In genomic region chr1:206503591-206504362, GRCh38 we compare ENCODE assay signal across 8 cellular contexts. TPM values are rescaled to one million over a fixed set of nuclear protein-coding genes. Genes with fewer than 3 reads are reported as not detected.
DNase-seq lines count a peak whose midpoint lies in the region; ATAC-seq, FAIRE-seq and TF ChIP-seq lines count a peak whose summit lies in the region.

No MANE protein-coding gene starts in this region.

- H3K36me3 Mint-ChIP-seq in T-helper 1 cell treated with Interleukin-12 subunit alpha and Interleukin-12 subunit beta and Interleukin-4 antibody, amounts not matched to agents 30 μg/mL and 1 μg/mL, for 36 hours (ENCODE audit: low read depth), result peaks cover 14% of the 10 kb centered on the region

- no peak for TF ChIP-seq POLR2A in endothelial cell of umbilical vein (IDR thresholded peaks at IDR 0.05; ENCODE audit: low read depth, low read length)

- H3K4me1 Mint-ChIP-seq in T-helper 1 cell treated with Interleukin-12 subunit alpha and Interleukin-12 subunit beta and Interleukin-4 antibody, amounts not matched to agents 30 μg/mL and 1 μg/mL, for 36 hours (ENCODE audit: low read depth), result peaks cover 35% of the 10 kb centered on the region

- FAIRE-seq in endothelial cell of umbilical vein (lab: Jason Lieb, UNC), result peak; percentile 43

- intact Hi-C loops in A673 (cut with micrococcal nuclease; ENCODE audit: unreplicated experiment), result no loop called here
- intact Hi-C loops in endothelial cell of umbilical vein (cut with micrococcal nuclease), result loop anchor here (1.0 kb wide), 1 partner anchor 21 kb away; no protein-coding TSS in a partner anchor

- H3K9ac ChIP-seq in endothelial cell of umbilical vein (replicated peaks; ENCODE audit: extremely low read depth, insufficient read depth, low read length), result no peak overlapping the region

- H3K9me3 ChIP-seq in A673 (ENCODE audit: low read depth, low read length, poor library complexity, severe bottlenecking) (no peaks in the 10 kb centered on the region), endothelial cell of umbilical vein (replicated peaks; ENCODE audit: control insufficient read depth, insufficient read depth, low read length) (no peaks in the 10 kb centered on the region)

- no peaks in the 10 kb centered on the region for H4K20me1 ChIP-seq in endothelial cell of umbilical vein (replicated peaks; ENCODE audit: control insufficient read depth, extremely low read depth, insufficient read depth, low read length)

- H3K36me3 ChIP-seq in A673 (ENCODE audit: insufficient read depth, low read length, poor library complexity, severe bottlenecking) (no peaks in the 10 kb centered on the region), endothelial cell of umbilical vein (ENCODE audit: control insufficient read depth in 2 of 2, extremely low read depth in 1 of 2, insufficient read depth in 2 of 2, low read length in 2 of 2) (no peaks in the 10 kb centered on the region)

- no peak for TF ChIP-seq CTCF in A673 (conservative IDR thresholded peaks at IDR 0.05; ENCODE audit: low read depth, low read length)
- no peak for TF ChIP-seq CTCF in endothelial cell of umbilical vein (IDR thresholded peaks at IDR 0.05; ENCODE audit: extremely low read depth in 1 of 2, insufficient read depth in 1 of 2, low read depth in 1 of 2, low read length in 2 of 2)

- no peaks in the 10 kb centered on the region for H3K79me2 ChIP-seq in endothelial cell of umbilical vein (ENCODE audit: control insufficient read depth, insufficient read depth, low read length)

- peak overlapping the region; percentile 47 for H3K27ac Mint-ChIP-seq in T-helper 1 cell treated with Interleukin-12 subunit alpha and Interleukin-12 subunit beta and Interleukin-4 antibody, amounts not matched to agents 30 μg/mL and 1 μg/mL, for 36 hours

- H2AFZ ChIP-seq in endothelial cell of umbilical vein (ENCODE audit: low read depth, low read length), result no peak overlapping the region

- no peak overlapping the region for H3K4me2 ChIP-seq in endothelial cell of umbilical vein (ENCODE audit: insufficient read depth, low read length)

- ATAC-seq in GM18517 (IDR thresholded peaks at IDR 0.05; ENCODE audit: unreplicated experiment) (peak; percentile 71), HG03135 (IDR thresholded peaks at IDR 0.05; ENCODE audit: unreplicated experiment) (peak; percentile 48), GM19397 (IDR thresholded peaks at IDR 0.05; ENCODE audit: unreplicated experiment) (no peak)

- H3K27ac ChIP-seq in A673 (ENCODE audit: low read depth, low read length, poor library complexity, severe bottlenecking) (no peak overlapping the region), endothelial cell of umbilical vein (ENCODE audit: insufficient read depth, low read depth, low read length) (no peak overlapping the region)

- peaks cover 39% of the 10 kb centered on the region for H3K27me3 ChIP-seq in A673 (replicated peaks; ENCODE audit: insufficient read depth, low read depth, low read length, poor library complexity)
- peaks cover 50 to 54% of the 10 kb centered on the region in 2 experiments for H3K27me3 ChIP-seq in endothelial cell of umbilical vein (ENCODE audit: control insufficient read depth in 2 of 2, insufficient read depth in 2 of 2, low read length in 2 of 2)

- H3K4me3 ChIP-seq in A673 (ENCODE audit: low read depth, low read length, poor library complexity, severe bottlenecking) (no peak overlapping the region), endothelial cell of umbilical vein (replicated peaks in 1 of 3; ENCODE audit: insufficient read depth in 1 of 3, low read depth in 1 of 3, low read length in 3 of 3) (no peak overlapping the region), skeletal muscle cell (ENCODE audit: low read depth, low read length) (no peak overlapping the region)

- BruUV-seq in A673 (replicated peaks; lab: Mats Ljungman, UMichigan) (no TSS peak), endothelial cell of umbilical vein (replicated peaks; lab: Mats Ljungman, UMichigan) (no TSS peak)

- POLR2A ChIA-PET in A673 (lab: Charles Lee; ENCODE audit: low non-redundant PET) (no interaction called here), endothelial cell of umbilical vein (lab: Charles Lee) (no interaction called here)

- H3K4me1 ChIP-seq in A673 (ENCODE audit: insufficient read depth, low read length, poor library complexity, severe bottlenecking) (peaks cover 8% of the 10 kb centered on the region), endothelial cell of umbilical vein (ENCODE audit: control insufficient read depth, extremely low read depth, insufficient read depth, low read length) (no peaks in the 10 kb centered on the region)

- peak; percentile 58 for DNase-seq in A673 (ENCODE audit: low spot score)
- DNase-seq in endothelial cell of umbilical vein (ENCODE audit: low read depth, low spot score), result peak; percentile 29
- DNase-seq in skeletal muscle cell (ENCODE audit: low read depth), result peak; percentile 96
- DNase-seq in HuH-7 (ENCODE audit: low spot score), result no peak

- no peaks in the 10 kb centered on the region for H3K9me3 Mint-ChIP-seq in T-helper 1 cell treated with Interleukin-12 subunit alpha and Interleukin-12 subunit beta and Interleukin-4 antibody, amounts not matched to agents 30 μg/mL and 1 μg/mL, for 36 hours

- no peak overlapping the region for H3K4me3 Mint-ChIP-seq in T-helper 1 cell treated with Interleukin-12 subunit alpha and Interleukin-12 subunit beta and Interleukin-4 antibody, amounts not matched to agents 30 μg/mL and 1 μg/mL, for 36 hours

- CTCF ChIA-PET in A673 (lab: Charles Lee) (no interaction called here), endothelial cell of umbilical vein (lab: Charles Lee) (interaction anchor here (0.7 to 2.1 kb wide), 6 partner anchors 8 to 80 kb away, joined by 3 to 18 read pairs (median 4); no protein-coding TSS in a partner anchor)

- dilution Hi-C loops in endothelial cell of umbilical vein (cut with MboI; ENCODE audit: extremely low pct_ligation_motif_present, low sequenced_read_pairs), result no loop called here

- H3K27me3 Mint-ChIP-seq in T-helper 1 cell treated with Interleukin-12 subunit alpha and Interleukin-12 subunit beta and Interleukin-4 antibody, amounts not matched to agents 30 μg/mL and 1 μg/mL, for 36 hours (ENCODE audit: low read depth), result peaks cover 10% of the 10 kb centered on the region

- no peaks in the 10 kb centered on the region for H3K9me1 ChIP-seq in endothelial cell of umbilical vein (replicated peaks; ENCODE audit: control insufficient read depth, extremely low read depth, insufficient read depth, low read length)

TF ChIP-seq in endothelial cell of umbilical vein, 7 proteins besides CTCF, POLR2A, EP300 and RAD21:
- TF ChIP-seq FOS (IDR thresholded peaks at IDR 0.05; ENCODE audit: borderline replicate concordance, insufficient read depth, low read length), result no peak
- peak; percentile 5 for TF ChIP-seq JUN (IDR thresholded peaks at IDR 0.05; ENCODE audit: borderline replicate concordance, insufficient read depth, insufficient read length, low read depth)

RNA-seq across cellular contexts. Expression of gene RASSF5, which starts 3.6 kb away (rescaled TPM):
- total RNA-seq in A673 (2021), result 0.75 and 1.3 TPM in 2 replicates
- total RNA-seq in endothelial cell of umbilical vein, result 0.44 and 0.60 TPM in 2 replicates
- polyA plus RNA-seq in endothelial cell of umbilical vein, result 0.19 and 0.23 TPM in 2 replicates
- 0.30 and 0.36 TPM in 2 replicates for polyA plus RNA-seq in endothelial cell of umbilical vein (2011; cell fraction: cytosol; rRNA removed)
- 0.59 and 0.88 TPM in 2 replicates for polyA plus RNA-seq in endothelial cell of umbilical vein (2011; cell fraction: nucleus; rRNA removed)
- polyA plus RNA-seq in endothelial cell of umbilical vein (2012), result 0.29 and 0.44 TPM in 2 replicates
- polyA minus RNA-seq in endothelial cell of umbilical vein, result 1.3 and 3.1 TPM in 2 replicates
- polyA minus RNA-seq in endothelial cell of umbilical vein (2011; cell fraction: cytosol; rRNA and poly(A)+ RNA removed), result 8.6 TPM
- polyA minus RNA-seq in endothelial cell of umbilical vein (2011; cell fraction: nucleus; rRNA and poly(A)+ RNA removed), result 0.29 and 0.53 TPM in 2 replicates

RNA-seq across cellular contexts. Expression of gene IKBKE, which starts 33.5 kb away (rescaled TPM):
- 2.3 and 2.9 TPM in 2 replicates for total RNA-seq in A673 (2021)
- 16.2 and 20.7 TPM in 2 replicates for total RNA-seq in endothelial cell of umbilical vein
- 17.8 and 17.9 TPM in 2 replicates for polyA plus RNA-seq in endothelial cell of umbilical vein
- polyA plus RNA-seq in endothelial cell of umbilical vein (2011; cell fraction: cytosol; rRNA removed), result 16.1 and 18.1 TPM in 2 replicates
- polyA plus RNA-seq in endothelial cell of umbilical vein (2011; cell fraction: nucleus; rRNA removed), result 45.7 and 46.0 TPM in 2 replicates
- polyA plus RNA-seq in endothelial cell of umbilical vein (2012), result 18.6 and 18.9 TPM in 2 replicates
- polyA minus RNA-seq in endothelial cell of umbilical vein, result 26.2 and 29.4 TPM in 2 replicates
- polyA minus RNA-seq in endothelial cell of umbilical vein (2011; cell fraction: cytosol; rRNA and poly(A)+ RNA removed), result 6.2 TPM
- polyA minus RNA-seq in endothelial cell of umbilical vein (2011; cell fraction: nucleus; rRNA and poly(A)+ RNA removed), result 25.1 and 26.3 TPM in 2 replicates
